12 cellular contexts compared by ENCODE assay signal in the genomic region with DNA sequence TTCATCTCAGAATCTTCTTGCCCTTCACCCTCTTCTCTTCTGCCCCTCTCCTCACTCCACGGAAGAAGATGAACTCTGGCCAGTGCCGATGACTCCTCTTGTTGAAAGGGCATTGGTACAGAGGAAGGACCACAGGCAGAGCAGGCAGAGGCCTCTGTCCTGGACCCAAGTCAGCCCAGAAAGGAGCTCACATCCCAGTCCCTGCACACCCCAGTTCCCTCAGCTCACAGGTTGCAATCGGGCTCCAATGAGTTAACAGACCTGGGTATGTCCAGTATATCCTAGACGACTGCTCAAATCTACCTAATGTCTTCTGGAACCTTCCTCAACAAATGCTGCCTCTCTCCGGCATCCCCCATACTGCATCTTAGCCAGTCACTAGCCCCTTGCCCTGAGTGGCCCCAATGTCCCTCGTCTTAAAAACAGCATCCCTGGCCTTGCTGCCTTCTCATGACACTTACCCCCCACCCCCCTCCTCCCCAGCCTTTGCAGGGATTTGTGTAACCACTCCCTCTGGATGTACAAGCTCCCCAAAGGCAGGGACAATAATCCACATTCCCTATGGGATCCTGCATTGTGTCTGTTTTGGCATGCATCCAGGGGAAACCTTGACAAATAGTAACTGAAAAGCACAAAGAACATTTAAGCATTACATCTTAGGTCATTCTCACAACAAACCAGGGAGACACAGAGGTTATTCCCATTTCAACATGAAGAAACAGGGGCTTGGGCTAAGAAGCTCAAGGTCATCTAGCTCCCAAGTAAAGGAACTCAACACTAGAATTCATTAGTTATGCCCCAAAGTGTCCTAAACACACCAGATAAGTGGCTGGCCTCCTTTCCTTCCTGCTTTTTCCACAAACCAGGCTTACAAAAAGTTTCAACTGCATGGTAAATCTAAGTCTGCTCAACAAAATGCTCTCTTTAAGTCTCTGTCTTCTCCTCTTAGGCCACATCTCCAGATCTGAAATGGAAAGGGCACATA. TPM values are rescaled to one million over a fixed set of nuclear protein-coding genes. Genes with fewer than 3 reads are reported as not detected.
DNase-seq lines count a peak whose midpoint lies in the region; ATAC-seq and TF ChIP-seq lines count a peak whose summit lies in the region.
"Had no signal": no experiment of that assay in that cellular context is flagged by ENCODE, and none has a peak within 500 bp of the region (broad histone marks: within the 10 kb centered on the region; RNA-seq: fewer than 3 reads in every experiment).

No MANE protein-coding gene starts in this region.

- POLR2A ChIA-PET in A673 (lab: Charles Lee; ENCODE audit: low non-redundant PET) = no interaction called here
- POLR2A ChIA-PET in activated CD4-positive, alpha-beta memory T cell treated with anti-CD3 and anti-CD28 coated beads, Interleukin-2, amount 10 ng/mL, durations not matched to agents 7 days and 5 days (lab: Charles Lee) = interaction anchor here (0.7 to 2.0 kb wide), 2 partner anchors 16 to 17 kb away, joined by 3 to 6 read pairs; no protein-coding TSS in a partner anchor

- intact Hi-C loops in A673 (cut with micrococcal nuclease; ENCODE audit: unreplicated experiment) = no loop called here

- no peak for ATAC-seq in foreskin keratinocyte
- ATAC-seq in HG03520 (IDR thresholded peaks at IDR 0.05; ENCODE audit: unreplicated experiment) = no peak
- no peak for ATAC-seq in HG03196 (IDR thresholded peaks at IDR 0.05; ENCODE audit: unreplicated experiment)
- ATAC-seq: lower lobe of right lung had no signal

- H3K4me1 Mint-ChIP-seq in activated CD4-positive, alpha-beta memory T cell treated with anti-CD3 and anti-CD28 coated beads, Interleukin-2, amount 10 ng/mL, durations not matched to agents 7 days and 5 days = peaks cover 65% of the 10 kb centered on the region

- no peaks in the 10 kb centered on the region for H3K9me3 ChIP-seq in A673 (ENCODE audit: low read depth, low read length, poor library complexity, severe bottlenecking)
- H3K9me3 ChIP-seq: lower lobe of right lung had no signal

- TF ChIP-seq CTCF in A673 (conservative IDR thresholded peaks at IDR 0.05; ENCODE audit: low read depth, low read length) (no peak), foreskin keratinocyte (conservative IDR thresholded peaks at IDR 0.05) (no peak)

- no peaks in the 10 kb centered on the region for H3K27me3 Mint-ChIP-seq in activated CD4-positive, alpha-beta memory T cell treated with anti-CD3 and anti-CD28 coated beads, Interleukin-2, amount 10 ng/mL, durations not matched to agents 7 days and 5 days

- CTCF ChIA-PET in A673 (lab: Charles Lee) = interaction anchor here (0.6 to 0.7 kb wide), 2 partner anchors 10 to 144 kb away, joined by 3 to 5 read pairs; no protein-coding TSS in a partner anchor
- CTCF ChIA-PET in activated CD4-positive, alpha-beta memory T cell treated with anti-CD3 and anti-CD28 coated beads, Interleukin-2, amount 10 ng/mL, durations not matched to agents 7 days and 5 days (lab: Charles Lee) = interaction anchor here (1.0 to 7.5 kb wide), 3 partner anchors 17 to 141 kb away, joined by 3 to 65 read pairs (median 4); no protein-coding TSS in a partner anchor

- H3K9me3 Mint-ChIP-seq in activated CD4-positive, alpha-beta memory T cell treated with anti-CD3 and anti-CD28 coated beads, Interleukin-2, amount 10 ng/mL, durations not matched to agents 7 days and 5 days = no peaks in the 10 kb centered on the region
- H3K9me3 Mint-ChIP-seq: activated naive CD4-positive, alpha-beta T cell treated with anti-CD3 and anti-CD28 coated beads for 36 hours had no signal

- peaks cover 21% of the 10 kb centered on the region for H3K36me3 Mint-ChIP-seq in activated CD4-positive, alpha-beta memory T cell treated with anti-CD3 and anti-CD28 coated beads, Interleukin-2, amount 10 ng/mL, durations not matched to agents 7 days and 5 days (ENCODE audit: low read depth)

- H3K27me3 ChIP-seq in A673 (replicated peaks; ENCODE audit: insufficient read depth, low read depth, low read length, poor library complexity) (no peaks in the 10 kb centered on the region), foreskin keratinocyte (no peaks in the 10 kb centered on the region)

- no peak overlapping the region for H3K27ac ChIP-seq in A673 (ENCODE audit: low read depth, low read length, poor library complexity, severe bottlenecking)
- peak overlapping the region; percentile 60 for H3K27ac ChIP-seq in foreskin keratinocyte
- H3K27ac ChIP-seq: lower lobe of right lung had no signal

- H3K4me1 ChIP-seq in A673 (ENCODE audit: insufficient read depth, low read length, poor library complexity, severe bottlenecking) = no peaks in the 10 kb centered on the region
- H3K4me1 ChIP-seq in foreskin keratinocyte = peaks cover 50% of the 10 kb centered on the region

- peak overlapping the region; percentile 44 for H3K27ac Mint-ChIP-seq in activated CD4-positive, alpha-beta memory T cell treated with anti-CD3 and anti-CD28 coated beads, Interleukin-2, amount 10 ng/mL, durations not matched to agents 7 days and 5 days
- H3K27ac Mint-ChIP-seq: activated naive CD4-positive, alpha-beta T cell treated with anti-CD3 and anti-CD28 coated beads for 36 hours had no signal

- no peak overlapping the region for H3K4me3 Mint-ChIP-seq in activated CD4-positive, alpha-beta memory T cell treated with anti-CD3 and anti-CD28 coated beads, Interleukin-2, amount 10 ng/mL, durations not matched to agents 7 days and 5 days
- H3K4me3 Mint-ChIP-seq: activated naive CD4-positive, alpha-beta T cell treated with anti-CD3 and anti-CD28 coated beads for 36 hours had no signal

- peak; percentile 37 for DNase-seq in A673 (ENCODE audit: low spot score)
- peak; percentile 3 for DNase-seq in COLO668 (lab: John Stamatoyannopoulos, UW; ENCODE audit: unreplicated experiment)
- no peak for DNase-seq in activated CD4-positive, alpha-beta memory T cell treated with anti-CD3 and anti-CD28 coated beads, Interleukin-2, amount 10 ng/mL, durations not matched to agents 7 days and 5 days
- DNase-seq in foreskin keratinocyte = no peak
- DNase-seq in NAMALWA (ENCODE audit: low spot score) = no peak
- no peak for DNase-seq in NCI-H187 (lab: John Stamatoyannopoulos, UW)
- DNase-seq: activated naive CD4-positive, alpha-beta T cell treated with anti-CD3 and anti-CD28 coated beads for 36 hours; DND-41; lower lobe of right lung; T-helper 9 cell had no signal

- no peak overlapping the region for H3K4me3 ChIP-seq in A673 (ENCODE audit: low read depth, low read length, poor library complexity, severe bottlenecking)
- H3K4me3 ChIP-seq: lower lobe of right lung had no signal

- no TSS peak for BruUV-seq in A673 (replicated peaks; lab: Mats Ljungman, UMichigan)

- H3K36me3 ChIP-seq in A673 (ENCODE audit: insufficient read depth, low read length, poor library complexity, severe bottlenecking) = no peaks in the 10 kb centered on the region
- H3K36me3 ChIP-seq: lower lobe of right lung had no signal

RNA-seq across cellular contexts. Expression of a gene that starts 45.1 kb away (rescaled TPM):
- total RNA-seq in A673 (2021) (9.5 and 10.8 TPM in 2 replicates), foreskin keratinocyte (10.4 and 10.9 TPM in 2 replicates)
- 10 to 100 TPM; 17.4 to 18.2 TPM for total RNA-seq in activated CD4-positive, alpha-beta memory T cell treated with anti-CD3 and anti-CD28 coated beads, Interleukin-2, amount 10 ng/mL, durations not matched to agents 7 days and 5 days
- polyA plus RNA-seq in foreskin keratinocyte = 2.8 and 3.5 TPM in 2 replicates

Comparison
In these comparisons a context has a peak if more than half of its experiments do, and no peak if none do; other contexts are left out.
1. DNase-seq: peak in A673 (single experiment) and COLO668 (single experiment); none in activated CD4-positive, alpha-beta memory T cell treated with anti-CD3 and anti-CD28 coated beads, Interleukin-2, amount 10 ng/mL, durations not matched to agents 7 days and 5 days (single experiment), foreskin keratinocyte (0 of 2), NAMALWA (single experiment) and NCI-H187 (0 of 2).